Comparison of ENCODE assay signal across 39 cellular contexts in the genomic region with DNA sequence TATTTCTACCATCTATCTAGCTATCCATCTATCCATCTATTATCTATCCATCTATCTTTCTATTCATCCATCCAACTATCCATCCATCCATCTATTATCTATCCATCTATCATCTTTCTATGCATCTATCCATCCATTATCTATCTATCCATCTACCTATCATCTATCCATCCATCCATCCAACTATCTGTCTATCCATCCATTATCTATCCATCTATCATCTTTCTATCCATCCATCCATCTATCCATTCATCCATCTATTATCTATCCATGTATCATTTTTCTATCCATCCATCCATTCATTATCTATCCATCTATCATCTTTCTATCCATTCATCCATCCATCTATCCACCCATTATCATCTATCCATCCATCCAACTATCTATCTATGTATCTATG. TPM values are rescaled to one million over a fixed set of nuclear protein-coding genes. Genes with fewer than 3 reads are reported as not detected.
"Had no signal": no experiment of that assay in that cellular context is flagged by ENCODE, and none has a peak within 500 bp of the region (broad histone marks: within the 10 kb centered on the region; RNA-seq: fewer than 3 reads in every experiment).

No MANE protein-coding gene starts in this region.

- H3K4me3 ChIP-seq: MG63 had no signal

- H3K36me3 ChIP-seq: MG63 had no signal

- H3K9me3 ChIP-seq: MG63 had no signal

- DNase-seq: MG63, MM.1S, MV-4-11, NCI-H1048, NCI-H1092, NCI-H1092 treated with DMSO at 0.1 percent for 48 hours, NCI-H1105, NCI-H1105 treated with DMSO at 0.1 percent for 48 hours, NCI-H1417, NCI-H1417 treated with DMSO at 0.1 percent for 48 hours, NCI-H1436, NCI-H1436 treated with DMSO at 0.1 percent for 48 hours, NCI-H146, NCI-H1694, NCI-H1694 treated with DMSO at 0.1 percent for 48 hours, NCI-H187, NCI-H187 treated with DMSO at 0.1 percent for 48 hours, NCI-H1930, NCI-H2029, NCI-H2029 treated with DMSO at 0.1 percent for 48 hours, NCI-H2081, NCI-H2081 treated with DMSO at 0.1 percent for 48 hours, NCI-H2107, NCI-H2171, NCI-H2171 treated with DMSO at 0.1 percent for 48 hours, NCI-H2227 treated with DMSO at 0.1 percent for 48 hours, NCI-H226, NCI-H345, NCI-H446, NCI-H446 treated with DMSO at 0.1 percent for 48 hours, NCI-H510A, NCI-H510A treated with DMSO at 0.1 percent for 48 hours, NCI-H524, NCI-H524 treated with DMSO at 0.1 percent for 48 hours, NCI-H526, NCI-H526 treated with DMSO at 0.1 percent for 48 hours had no signal

RNA-seq across cellular contexts. Expression of a gene that starts 38.8 kb away (rescaled TPM):
- total RNA-seq: M059J, MCF 10A, NCI-H460 had no signal
